2 cellular contexts compared by ENCODE assay signal in the genomic region with DNA sequence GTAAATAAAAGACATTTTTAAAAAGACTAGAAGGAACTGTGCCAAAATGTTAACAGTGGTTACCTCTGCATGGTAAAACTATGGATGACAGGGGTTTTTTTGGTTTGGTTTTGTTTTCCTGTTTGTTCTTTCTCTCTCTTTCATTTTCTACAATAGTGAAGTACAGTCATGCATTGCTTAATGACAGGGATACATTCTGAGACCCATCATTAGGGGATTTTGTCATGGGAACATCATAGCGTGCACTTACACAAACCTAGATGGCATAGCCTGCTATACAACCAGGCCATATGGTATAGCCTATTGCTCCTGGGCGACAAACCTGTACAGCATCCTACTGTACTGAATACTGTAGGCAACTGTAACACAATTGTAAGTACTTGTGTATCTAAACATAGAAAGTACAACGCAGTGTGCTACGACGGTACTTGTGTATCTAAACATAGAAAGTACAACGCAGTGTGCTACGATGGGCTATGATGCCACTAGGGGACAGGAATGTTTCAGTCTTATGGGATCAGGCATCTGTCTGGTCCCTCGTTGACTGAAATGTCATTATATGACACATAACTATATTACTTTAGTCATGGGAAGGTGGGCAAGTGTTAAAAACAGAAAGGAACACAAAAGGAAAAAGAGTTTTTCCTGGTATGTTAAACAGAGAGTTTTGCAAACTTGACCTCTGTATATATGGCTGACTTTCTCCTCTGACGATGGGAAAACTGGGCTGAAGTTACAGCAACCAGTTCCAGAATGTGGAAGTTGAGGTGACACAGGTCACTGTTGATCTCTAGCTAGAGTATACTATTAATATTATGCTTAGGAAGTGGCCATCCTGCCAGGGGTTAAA.
TF ChIP-seq lines count a peak whose summit lies in the region.

No MANE protein-coding gene starts in this region.

TF ChIP-seq in SK-N-SH, 30 proteins besides CTCF, POLR2A, EP300 and RAD21 (continued from another document):
- TF ChIP-seq, protein P1, sequence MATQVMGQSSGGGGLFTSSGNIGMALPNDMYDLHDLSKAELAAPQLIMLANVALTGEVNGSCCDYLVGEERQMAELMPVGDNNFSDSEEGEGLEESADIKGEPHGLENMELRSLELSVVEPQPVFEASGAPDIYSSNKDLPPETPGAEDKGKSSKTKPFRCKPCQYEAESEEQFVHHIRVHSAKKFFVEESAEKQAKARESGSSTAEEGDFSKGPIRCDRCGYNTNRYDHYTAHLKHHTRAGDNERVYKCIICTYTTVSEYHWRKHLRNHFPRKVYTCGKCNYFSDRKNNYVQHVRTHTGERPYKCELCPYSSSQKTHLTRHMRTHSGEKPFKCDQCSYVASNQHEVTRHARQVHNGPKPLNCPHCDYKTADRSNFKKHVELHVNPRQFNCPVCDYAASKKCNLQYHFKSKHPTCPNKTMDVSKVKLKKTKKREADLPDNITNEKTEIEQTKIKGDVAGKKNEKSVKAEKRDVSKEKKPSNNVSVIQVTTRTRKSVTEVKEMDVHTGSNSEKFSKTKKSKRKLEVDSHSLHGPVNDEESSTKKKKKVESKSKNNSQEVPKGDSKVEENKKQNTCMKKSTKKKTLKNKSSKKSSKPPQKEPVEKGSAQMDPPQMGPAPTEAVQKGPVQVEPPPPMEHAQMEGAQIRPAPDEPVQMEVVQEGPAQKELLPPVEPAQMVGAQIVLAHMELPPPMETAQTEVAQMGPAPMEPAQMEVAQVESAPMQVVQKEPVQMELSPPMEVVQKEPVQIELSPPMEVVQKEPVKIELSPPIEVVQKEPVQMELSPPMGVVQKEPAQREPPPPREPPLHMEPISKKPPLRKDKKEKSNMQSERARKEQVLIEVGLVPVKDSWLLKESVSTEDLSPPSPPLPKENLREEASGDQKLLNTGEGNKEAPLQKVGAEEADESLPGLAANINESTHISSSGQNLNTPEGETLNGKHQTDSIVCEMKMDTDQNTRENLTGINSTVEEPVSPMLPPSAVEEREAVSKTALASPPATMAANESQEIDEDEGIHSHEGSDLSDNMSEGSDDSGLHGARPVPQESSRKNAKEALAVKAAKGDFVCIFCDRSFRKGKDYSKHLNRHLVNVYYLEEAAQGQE (IDR thresholded peaks at IDR 0.05; ENCODE audit: low read depth, low read length): no peak
- TF ChIP-seq, protein P2, sequence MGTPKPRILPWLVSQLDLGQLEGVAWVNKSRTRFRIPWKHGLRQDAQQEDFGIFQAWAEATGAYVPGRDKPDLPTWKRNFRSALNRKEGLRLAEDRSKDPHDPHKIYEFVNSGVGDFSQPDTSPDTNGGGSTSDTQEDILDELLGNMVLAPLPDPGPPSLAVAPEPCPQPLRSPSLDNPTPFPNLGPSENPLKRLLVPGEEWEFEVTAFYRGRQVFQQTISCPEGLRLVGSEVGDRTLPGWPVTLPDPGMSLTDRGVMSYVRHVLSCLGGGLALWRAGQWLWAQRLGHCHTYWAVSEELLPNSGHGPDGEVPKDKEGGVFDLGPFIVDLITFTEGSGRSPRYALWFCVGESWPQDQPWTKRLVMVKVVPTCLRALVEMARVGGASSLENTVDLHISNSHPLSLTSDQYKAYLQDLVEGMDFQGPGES (IDR thresholded peaks at IDR 0.05; ENCODE audit: low read depth, low read length): no peak

TF ChIP-seq in GM23338, 12 proteins besides CTCF, POLR2A, EP300 and RAD21 (continued from another document):
- TF ChIP-seq, protein P3, sequence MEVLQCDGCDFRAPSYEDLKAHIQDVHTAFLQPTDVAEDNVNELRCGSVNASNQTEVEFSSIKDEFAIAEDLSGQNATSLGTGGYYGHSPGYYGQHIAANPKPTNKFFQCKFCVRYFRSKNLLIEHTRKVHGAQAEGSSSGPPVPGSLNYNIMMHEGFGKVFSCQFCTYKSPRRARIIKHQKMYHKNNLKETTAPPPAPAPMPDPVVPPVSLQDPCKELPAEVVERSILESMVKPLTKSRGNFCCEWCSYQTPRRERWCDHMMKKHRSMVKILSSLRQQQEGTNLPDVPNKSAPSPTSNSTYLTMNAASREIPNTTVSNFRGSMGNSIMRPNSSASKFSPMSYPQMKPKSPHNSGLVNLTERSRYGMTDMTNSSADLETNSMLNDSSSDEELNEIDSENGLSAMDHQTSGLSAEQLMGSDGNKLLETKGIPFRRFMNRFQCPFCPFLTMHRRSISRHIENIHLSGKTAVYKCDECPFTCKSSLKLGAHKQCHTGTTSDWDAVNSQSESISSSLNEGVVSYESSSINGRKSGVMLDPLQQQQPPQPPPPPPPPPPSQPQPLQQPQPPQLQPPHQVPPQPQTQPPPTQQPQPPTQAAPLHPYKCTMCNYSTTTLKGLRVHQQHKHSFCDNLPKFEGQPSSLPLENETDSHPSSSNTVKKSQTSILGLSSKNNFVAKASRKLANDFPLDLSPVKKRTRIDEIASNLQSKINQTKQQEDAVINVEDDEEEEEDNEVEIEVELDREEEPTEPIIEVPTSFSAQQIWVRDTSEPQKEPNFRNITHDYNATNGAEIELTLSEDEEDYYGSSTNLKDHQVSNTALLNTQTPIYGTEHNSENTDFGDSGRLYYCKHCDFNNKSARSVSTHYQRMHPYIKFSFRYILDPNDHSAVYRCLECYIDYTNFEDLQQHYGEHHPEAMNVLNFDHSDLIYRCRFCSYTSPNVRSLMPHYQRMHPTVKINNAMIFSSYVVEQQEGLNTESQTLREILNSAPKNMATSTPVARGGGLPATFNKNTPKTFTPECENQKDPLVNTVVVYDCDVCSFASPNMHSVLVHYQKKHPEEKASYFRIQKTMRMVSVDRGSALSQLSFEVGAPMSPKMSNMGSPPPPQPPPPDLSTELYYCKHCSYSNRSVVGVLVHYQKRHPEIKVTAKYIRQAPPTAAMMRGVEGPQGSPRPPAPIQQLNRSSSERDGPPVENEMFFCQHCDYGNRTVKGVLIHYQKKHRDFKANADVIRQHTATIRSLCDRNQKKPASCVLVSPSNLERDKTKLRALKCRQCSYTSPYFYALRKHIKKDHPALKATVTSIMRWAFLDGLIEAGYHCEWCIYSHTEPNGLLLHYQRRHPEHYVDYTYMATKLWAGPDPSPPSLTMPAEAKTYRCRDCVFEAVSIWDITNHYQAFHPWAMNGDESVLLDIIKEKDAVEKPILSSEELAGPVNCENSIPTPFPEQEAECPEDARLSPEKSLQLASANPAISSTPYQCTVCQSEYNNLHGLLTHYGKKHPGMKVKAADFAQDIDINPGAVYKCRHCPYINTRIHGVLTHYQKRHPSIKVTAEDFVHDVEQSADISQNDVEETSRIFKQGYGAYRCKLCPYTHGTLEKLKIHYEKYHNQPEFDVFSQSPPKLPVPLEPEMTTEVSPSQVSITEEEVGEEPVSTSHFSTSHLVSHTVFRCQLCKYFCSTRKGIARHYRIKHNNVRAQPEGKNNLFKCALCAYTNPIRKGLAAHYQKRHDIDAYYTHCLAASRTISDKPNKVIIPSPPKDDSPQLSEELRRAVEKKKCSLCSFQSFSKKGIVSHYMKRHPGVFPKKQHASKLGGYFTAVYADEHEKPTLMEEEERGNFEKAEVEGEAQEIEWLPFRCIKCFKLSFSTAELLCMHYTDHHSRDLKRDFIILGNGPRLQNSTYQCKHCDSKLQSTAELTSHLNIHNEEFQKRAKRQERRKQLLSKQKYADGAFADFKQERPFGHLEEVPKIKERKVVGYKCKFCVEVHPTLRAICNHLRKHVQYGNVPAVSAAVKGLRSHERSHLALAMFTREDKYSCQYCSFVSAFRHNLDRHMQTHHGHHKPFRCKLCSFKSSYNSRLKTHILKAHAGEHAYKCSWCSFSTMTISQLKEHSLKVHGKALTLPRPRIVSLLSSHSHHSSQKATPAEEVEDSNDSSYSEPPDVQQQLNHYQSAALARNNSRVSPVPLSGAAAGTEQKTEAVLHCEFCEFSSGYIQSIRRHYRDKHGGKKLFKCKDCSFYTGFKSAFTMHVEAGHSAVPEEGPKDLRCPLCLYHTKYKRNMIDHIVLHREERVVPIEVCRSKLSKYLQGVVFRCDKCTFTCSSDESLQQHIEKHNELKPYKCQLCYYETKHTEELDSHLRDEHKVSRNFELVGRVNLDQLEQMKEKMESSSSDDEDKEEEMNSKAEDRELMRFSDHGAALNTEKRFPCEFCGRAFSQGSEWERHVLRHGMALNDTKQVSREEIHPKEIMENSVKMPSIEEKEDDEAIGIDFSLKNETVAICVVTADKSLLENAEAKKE (CRISPR knock-in tag; IDR thresholded peaks at IDR 0.05): no peak
- TF ChIP-seq ZNF114 (CRISPR knock-in tag; IDR thresholded peaks at IDR 0.05): no peak
- no peak for TF ChIP-seq NANOG (IDR thresholded peaks at IDR 0.05; ENCODE audit: borderline replicate concordance)
- no peak for TF ChIP-seq JUNB (IDR thresholded peaks at IDR 0.05; ENCODE audit: unreplicated experiment)
- TF ChIP-seq POLR2AphosphoS5 (IDR thresholded peaks at IDR 0.05; ENCODE audit: low read depth): no peak
- TF ChIP-seq, protein P1 (IDR thresholded peaks at IDR 0.05; ENCODE audit: unreplicated experiment): no peak
- no peak for TF ChIP-seq EZH2phosphoT487 (IDR thresholded peaks at IDR 0.05; ENCODE audit: unreplicated experiment)
- TF ChIP-seq ZNF331 (CRISPR knock-in tag; IDR thresholded peaks at IDR 0.05; ENCODE audit: low read depth): no peak
- TF ChIP-seq, protein P4, sequence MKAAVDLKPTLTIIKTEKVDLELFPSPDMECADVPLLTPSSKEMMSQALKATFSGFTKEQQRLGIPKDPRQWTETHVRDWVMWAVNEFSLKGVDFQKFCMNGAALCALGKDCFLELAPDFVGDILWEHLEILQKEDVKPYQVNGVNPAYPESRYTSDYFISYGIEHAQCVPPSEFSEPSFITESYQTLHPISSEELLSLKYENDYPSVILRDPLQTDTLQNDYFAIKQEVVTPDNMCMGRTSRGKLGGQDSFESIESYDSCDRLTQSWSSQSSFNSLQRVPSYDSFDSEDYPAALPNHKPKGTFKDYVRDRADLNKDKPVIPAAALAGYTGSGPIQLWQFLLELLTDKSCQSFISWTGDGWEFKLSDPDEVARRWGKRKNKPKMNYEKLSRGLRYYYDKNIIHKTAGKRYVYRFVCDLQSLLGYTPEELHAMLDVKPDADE (IDR thresholded peaks at IDR 0.05): no peak
- no peak for TF ChIP-seq CREB1 (CRISPR knock-in tag; IDR thresholded peaks at IDR 0.05; ENCODE audit: low read depth)
- TF ChIP-seq STAT1 (IDR thresholded peaks at IDR 0.05; ENCODE audit: unreplicated experiment): no peak
